ENCODE assay signal across 11 cellular contexts in genomic region chr12:124681779-124682391, GRCh38.
A peak's percentile ranks its signal among the peaks of the same experiment; 100 is the strongest.
DNase-seq lines count a peak whose midpoint lies in the region; ATAC-seq and TF ChIP-seq lines count a peak whose summit lies in the region.
"Had no signal": no experiment of that assay in that cellular context is flagged by ENCODE, and none has a peak within 500 bp of the region (broad histone marks: within the 10 kb centered on the region; RNA-seq: fewer than 3 reads in every experiment).

No MANE protein-coding gene starts in this region.

- H3K4me1 Mint-ChIP-seq in CD14-positive monocyte, result peaks cover 73% of the 10 kb centered on the region

- DNase-seq in CD14-positive monocyte (ENCODE audit: low spot score) (peak; percentile 62), RWPE2 (ENCODE audit: low spot score) (no peak), fibroblast of pulmonary artery (ENCODE audit: low read depth) (peak; percentile 87)
- no peak for DNase-seq in stimulated activated naive CD4-positive, alpha-beta T cell treated with Interleukin-2 at 50 U/mL for 16 hours (lab: John Stamatoyannopoulos, UW)
- no peak for DNase-seq in effector CD8-positive, alpha-beta T cell (lab: John Stamatoyannopoulos, UW)
- DNase-seq: central memory CD4-positive, alpha-beta T cell; naive thymus-derived CD8-positive, alpha-beta T cell had no signal

- peaks cover 0 to 5% (median 2%) of the 10 kb centered on the region in 7 donors for H3K9me3 Mint-ChIP-seq in CD14-positive monocyte
- H3K9me3 Mint-ChIP-seq: naive thymus-derived CD8-positive, alpha-beta T cell had no signal

- peaks cover 0 to 4% (median 3%) of the 10 kb centered on the region in 3 donors for H3K27me3 Mint-ChIP-seq in CD14-positive monocyte (ENCODE audit: low read depth in 3 of 3)
- H3K27me3 Mint-ChIP-seq: naive thymus-derived CD8-positive, alpha-beta T cell had no signal

- H3K36me3 ChIP-seq in RWPE2 (ENCODE audit: low read depth), result no peaks in the 10 kb centered on the region
- no peaks in the 10 kb centered on the region for H3K36me3 ChIP-seq in parathyroid adenoma (ENCODE audit: control insufficient read depth, insufficient read depth, low read length)

- no peaks in the 10 kb centered on the region for H3K9me3 ChIP-seq in RWPE2 (ENCODE audit: severe bottlenecking)
- no peaks in the 10 kb centered on the region for H3K9me3 ChIP-seq in parathyroid adenoma (ENCODE audit: control insufficient read depth, low read length)

- H3K9ac ChIP-seq in parathyroid adenoma, result no peak overlapping the region

- peak overlapping the region; percentile 91 to 98 (median 96) for H3K27ac Mint-ChIP-seq in CD14-positive monocyte
- H3K27ac Mint-ChIP-seq: T-helper 1 cell treated with Interleukin-12 subunit alpha and Interleukin-12 subunit beta and Interleukin-4 antibody, amounts not matched to agents 30 μg/mL and 1 μg/mL, for 36 hours had no signal

- H3K27ac ChIP-seq in RWPE2 (ENCODE audit: poor library complexity, severe bottlenecking), result peak overlapping the region; percentile 91
- peak overlapping the region; percentile 17 for H3K27ac ChIP-seq in parathyroid adenoma

- peak overlapping the region; percentile 60 to 68 for H3K4me3 Mint-ChIP-seq in CD14-positive monocyte
- H3K4me3 Mint-ChIP-seq: naive thymus-derived CD8-positive, alpha-beta T cell; T-helper 1 cell treated with Interleukin-12 subunit alpha and Interleukin-12 subunit beta and Interleukin-4 antibody, amounts not matched to agents 30 μg/mL and 1 μg/mL, for 36 hours had no signal

- no peak overlapping the region for H3K4me2 ChIP-seq in parathyroid adenoma (ENCODE audit: low read length)

- H3K4me3 ChIP-seq in RWPE2 (ENCODE audit: severe bottlenecking), result no peak overlapping the region
- no peak overlapping the region for H3K4me3 ChIP-seq in fibroblast of pulmonary artery (replicated peaks; ENCODE audit: low read depth, low read length)
- H3K4me3 ChIP-seq in parathyroid adenoma (ENCODE audit: low read depth, low read length), result no peak overlapping the region

- H3K36me3 Mint-ChIP-seq in CD14-positive monocyte, result peaks cover 2 to 10% of the 10 kb centered on the region in 2 donors
- H3K36me3 Mint-ChIP-seq: naive thymus-derived CD8-positive, alpha-beta T cell had no signal

- no peaks in the 10 kb centered on the region for H3K79me2 ChIP-seq in parathyroid adenoma

- no peak for TF ChIP-seq CTCF in CD14-positive monocyte (IDR thresholded peaks at IDR 0.05)
- TF ChIP-seq CTCF in RWPE2 (IDR thresholded peaks at IDR 0.05; ENCODE audit: poor library complexity, severe bottlenecking), result no peak
- no peak for TF ChIP-seq CTCF in fibroblast of pulmonary artery (IDR thresholded peaks at IDR 0.05; ENCODE audit: low read length, missing control alignments)
- TF ChIP-seq CTCF in parathyroid adenoma (IDR thresholded peaks at IDR 0.05), result no peak

- peak; percentile 20 for ATAC-seq in RWPE2 (ENCODE audit: low read depth)
- no peak for ATAC-seq in GM19455 (IDR thresholded peaks at IDR 0.05; ENCODE audit: unreplicated experiment)
- ATAC-seq in GM18861 (IDR thresholded peaks at IDR 0.05; ENCODE audit: unreplicated experiment), result no peak

- H3K4me1 ChIP-seq in RWPE2 (ENCODE audit: insufficient read depth, poor library complexity, severe bottlenecking) (peaks cover 48% of the 10 kb centered on the region), parathyroid adenoma (peaks cover 2% of the 10 kb centered on the region)

- H3K27me3 ChIP-seq in RWPE2 (ENCODE audit: insufficient read depth, poor library complexity, severe bottlenecking), result no peaks in the 10 kb centered on the region
- no peaks in the 10 kb centered on the region for H3K27me3 ChIP-seq in parathyroid adenoma (ENCODE audit: control insufficient read depth, insufficient read depth, low read length)

- intact Hi-C loops in CD14-positive monocyte (cut with micrococcal nuclease), result loop anchor here (2.0 to 10.0 kb wide), 7 partner anchors 31 to 287 kb away; partner anchors contain the start of gene NCOR2 (in 1 of the 2)

- H2AFZ ChIP-seq in parathyroid adenoma, result no peak overlapping the region

Comparison
In these comparisons a context has a peak if more than half of its experiments do, and no peak if none do; other contexts are left out.
1. DNase-seq: peak in CD14-positive monocyte (single experiment) and fibroblast of pulmonary artery (single experiment); none in RWPE2 (single experiment), stimulated activated naive CD4-positive, alpha-beta T cell treated with Interleukin-2 at 50 U/mL for 16 hours (single experiment) and effector CD8-positive, alpha-beta T cell (single experiment).